21 cellular contexts compared by ENCODE assay signal in genomic region chr7:16564023-16564380, GRCh38. TPM values are rescaled to one million over a fixed set of nuclear protein-coding genes. Genes with fewer than 3 reads are reported as not detected.
DNase-seq lines count a peak whose midpoint lies in the region; ATAC-seq and TF ChIP-seq lines count a peak whose summit lies in the region.
"Had no signal": no experiment of that assay in that cellular context is flagged by ENCODE, and none has a peak within 500 bp of the region (broad histone marks: within the 10 kb centered on the region; RNA-seq: fewer than 3 reads in every experiment).

No MANE protein-coding gene starts in this region.

- intact Hi-C loops in activated CD8-positive, alpha-beta T cell treated with anti-CD3 and anti-CD28 coated beads for 36 hours (cut with micrococcal nuclease): loop anchor here (2.0 to 10.0 kb wide), 2 partner anchors 449 to 485 kb away; no protein-coding TSS in a partner anchor
- intact Hi-C loops in colonic mucosa (cut with DNase I): loop anchor here (5.0 kb wide), 1 partner anchor 132 kb away; no protein-coding TSS in a partner anchor
- intact Hi-C loops in prostate gland (cut with DNase I): loop anchor here (2.0 to 10.0 kb wide), 2 partner anchors 129 to 485 kb away; no protein-coding TSS in a partner anchor

- H3K4me1 Mint-ChIP-seq in activated CD4-positive, alpha-beta T cell treated with anti-CD3 and anti-CD28 coated beads, Interleukin-2, amount 10 ng/mL, durations not matched to agents 7 days and 5 days: peaks cover 23% of the 10 kb centered on the region
- peaks cover 21% of the 10 kb centered on the region for H3K4me1 Mint-ChIP-seq in activated CD8-positive, alpha-beta T cell treated with anti-CD3 and anti-CD28 coated beads for 36 hours (ENCODE audit: low read depth)
- peaks cover 9% of the 10 kb centered on the region for H3K4me1 Mint-ChIP-seq in stimulated activated effector memory CD8-positive, alpha-beta T cell treated with anti-CD3 and anti-CD28 coated beads, Interleukin-12 subunit alpha, Interleukin-12 subunit beta, amount 100 ng/mL, for 72 hours
- H3K4me1 Mint-ChIP-seq in glutamatergic neuron (ENCODE audit: low read depth, unreplicated experiment): peaks cover 7% of the 10 kb centered on the region

- no peak for TF ChIP-seq CTCF in activated CD8-positive, alpha-beta T cell treated with anti-CD3 and anti-CD28 coated beads for 36 hours (IDR thresholded peaks at IDR 0.05)
- TF ChIP-seq CTCF in colonic mucosa (IDR thresholded peaks at IDR 0.05) (no peak), glutamatergic neuron (IDR thresholded peaks at IDR 0.05; ENCODE audit: partially characterized antibody, unreplicated experiment) (no peak), prostate gland (IDR thresholded peaks at IDR 0.05) (no peak)

- no peaks in the 10 kb centered on the region for H3K36me3 Mint-ChIP-seq in activated CD4-positive, alpha-beta T cell treated with anti-CD3 and anti-CD28 coated beads, Interleukin-2, amount 10 ng/mL, durations not matched to agents 7 days and 5 days (ENCODE audit: low read depth)
- no peaks in the 10 kb centered on the region for H3K36me3 Mint-ChIP-seq in activated CD8-positive, alpha-beta T cell treated with anti-CD3 and anti-CD28 coated beads for 36 hours (ENCODE audit: low read depth)
- H3K36me3 Mint-ChIP-seq in stimulated activated effector memory CD8-positive, alpha-beta T cell treated with anti-CD3 and anti-CD28 coated beads, Interleukin-12 subunit alpha, Interleukin-12 subunit beta, amount 100 ng/mL, for 72 hours: no peaks in the 10 kb centered on the region
- no peaks in the 10 kb centered on the region for H3K36me3 Mint-ChIP-seq in glutamatergic neuron (ENCODE audit: unreplicated experiment)

- H3K9ac ChIP-seq in colonic mucosa (ENCODE audit: low read depth in 2 of 2, low read length in 2 of 2): no peak overlapping the region
- H3K9ac ChIP-seq: KMS-11 had no signal

- H3K36me3 ChIP-seq in colonic mucosa (no peaks in the 10 kb centered on the region), prostate gland (no peaks in the 10 kb centered on the region)

- H3K27ac Mint-ChIP-seq in activated CD4-positive, alpha-beta T cell treated with anti-CD3 and anti-CD28 coated beads, Interleukin-2, amount 10 ng/mL, durations not matched to agents 7 days and 5 days: peak overlapping the region; percentile 86
- peak overlapping the region; percentile 84 for H3K27ac Mint-ChIP-seq in activated CD8-positive, alpha-beta T cell treated with anti-CD3 and anti-CD28 coated beads for 36 hours
- H3K27ac Mint-ChIP-seq in stimulated activated effector memory CD8-positive, alpha-beta T cell treated with anti-CD3 and anti-CD28 coated beads, Interleukin-12 subunit alpha, Interleukin-12 subunit beta, amount 100 ng/mL, for 72 hours: peak overlapping the region; percentile 5
- H3K27ac Mint-ChIP-seq in glutamatergic neuron (ENCODE audit: unreplicated experiment): no peak overlapping the region
- H3K27ac Mint-ChIP-seq: endodermal cell had no signal

- CTCF ChIA-PET in activated CD4-positive, alpha-beta T cell treated with anti-CD3 and anti-CD28 coated beads, Interleukin-2, amount 10 ng/mL, durations not matched to agents 7 days and 5 days (lab: Charles Lee): interaction anchor here (1.0 to 1.6 kb wide), 4 partner anchors 12 to 362 kb away, joined by 3 to 6 read pairs (median 4); partner anchors contain the start of gene CRPPA
- CTCF ChIA-PET in activated CD8-positive, alpha-beta T cell treated with anti-CD3 and anti-CD28 coated beads for 36 hours (lab: Charles Lee): interaction anchor here (0.7 to 3.3 kb wide), 31 partner anchors 9 to 514 kb away, joined by 3 to 63 read pairs (median 5); partner anchors contain the start of gene CRPPA

- H3K4me1 ChIP-seq in colonic mucosa: no peaks in the 10 kb centered on the region
- no peaks in the 10 kb centered on the region for H3K4me1 ChIP-seq in prostate gland (replicated peaks)

- H3K9me3 ChIP-seq in colonic mucosa (no peaks in the 10 kb centered on the region), prostate gland (no peaks in the 10 kb centered on the region)

- H3K4me3 ChIP-seq in colonic mucosa: no peak overlapping the region
- no peak overlapping the region for H3K4me3 ChIP-seq in prostate gland

- DNase-seq in activated CD4-positive, alpha-beta T cell treated with anti-CD3 and anti-CD28 coated beads, Interleukin-2, amount 10 ng/mL, durations not matched to agents 7 days and 5 days: no peak
- DNase-seq in activated CD4-positive, alpha-beta T cell treated with anti-CD3 and anti-CD28 coated beads, Interleukin-2, amount 50 U/mL, for 48 hours: no peak
- DNase-seq in activated CD8-positive, alpha-beta T cell treated with anti-CD3 and anti-CD28 coated beads for 36 hours: no peak
- DNase-seq in stimulated activated effector memory CD8-positive, alpha-beta T cell treated with anti-CD3 and anti-CD28 coated beads, Interleukin-12 subunit alpha, Interleukin-12 subunit beta, amount 100 ng/mL, for 72 hours (ENCODE audit: low spot score in 2 of 2): no peak
- DNase-seq in colonic mucosa: no peak
- DNase-seq in glutamatergic neuron: no peak
- DNase-seq in prostate gland (ENCODE audit: low spot score): no peak
- DNase-seq: activated CD8-positive, alpha-beta memory T cell treated with anti-CD3 and anti-CD28 coated beads for 24 hours; activated naive CD4-positive, alpha-beta T cell treated with Interleukin-2 at 50 U/mL for 16 hours; endodermal cell; left ventricle myocardium superior; NCI-H146; NCI-H345; SHP77 treated with DMSO at 0.1 percent for 48 hours had no signal

- POLR2A ChIA-PET in activated CD4-positive, alpha-beta T cell treated with anti-CD3 and anti-CD28 coated beads, Interleukin-2, amount 10 ng/mL, durations not matched to agents 7 days and 5 days (lab: Charles Lee): interaction anchor here (1.2 kb wide), 1 partner anchor 143 kb away, joined by 6 read pairs; the partner anchor contains the start of gene CRPPA
- POLR2A ChIA-PET in activated CD8-positive, alpha-beta T cell treated with anti-CD3 and anti-CD28 coated beads for 36 hours (lab: Charles Lee): interaction anchor here (2.6 kb wide), 1 partner anchor 143 kb away, joined by 9 read pairs; the partner anchor contains the start of gene CRPPA

- H3K27me3 Mint-ChIP-seq in activated CD4-positive, alpha-beta T cell treated with anti-CD3 and anti-CD28 coated beads, Interleukin-2, amount 10 ng/mL, durations not matched to agents 7 days and 5 days: peaks cover 9% of the 10 kb centered on the region
- H3K27me3 Mint-ChIP-seq in activated CD8-positive, alpha-beta T cell treated with anti-CD3 and anti-CD28 coated beads for 36 hours: peaks cover 4% of the 10 kb centered on the region
- peaks cover 1% of the 10 kb centered on the region for H3K27me3 Mint-ChIP-seq in glutamatergic neuron (ENCODE audit: unreplicated experiment)

- H3K27me3 ChIP-seq in colonic mucosa (no peaks in the 10 kb centered on the region), prostate gland (replicated peaks; ENCODE audit: insufficient read depth) (no peaks in the 10 kb centered on the region)

- ATAC-seq in HG02981 (IDR thresholded peaks at IDR 0.05; ENCODE audit: unreplicated experiment): peak; percentile 36
- peak; percentile 64 for ATAC-seq in activated CD8-positive, alpha-beta T cell treated with anti-CD3 and anti-CD28 coated beads for 36 hours
- ATAC-seq in stimulated activated effector memory CD8-positive, alpha-beta T cell treated with anti-CD3 and anti-CD28 coated beads, Interleukin-12 subunit alpha, Interleukin-12 subunit beta, amount 100 ng/mL, for 72 hours: peak; percentile 68
- ATAC-seq: left ventricle myocardium superior had no signal

- H3K27ac ChIP-seq in colonic mucosa: no peak overlapping the region
- H3K27ac ChIP-seq in prostate gland: no peak overlapping the region
- H3K27ac ChIP-seq: KMS-11 had no signal

- WGBS in prostate gland: 93% methylated on average over 4 of the region's 4 CpGs

- no peaks in the 10 kb centered on the region for H3K9me3 Mint-ChIP-seq in activated CD4-positive, alpha-beta T cell treated with anti-CD3 and anti-CD28 coated beads, Interleukin-2, amount 10 ng/mL, durations not matched to agents 7 days and 5 days
- H3K9me3 Mint-ChIP-seq in activated CD8-positive, alpha-beta T cell treated with anti-CD3 and anti-CD28 coated beads for 36 hours: no peaks in the 10 kb centered on the region
- no peaks in the 10 kb centered on the region for H3K9me3 Mint-ChIP-seq in stimulated activated effector memory CD8-positive, alpha-beta T cell treated with anti-CD3 and anti-CD28 coated beads, Interleukin-12 subunit alpha, Interleukin-12 subunit beta, amount 100 ng/mL, for 72 hours
- no peaks in the 10 kb centered on the region for H3K9me3 Mint-ChIP-seq in glutamatergic neuron (ENCODE audit: unreplicated experiment)
- H3K9me3 Mint-ChIP-seq: endodermal cell, nephron had no signal

- no peak overlapping the region for H3K4me3 Mint-ChIP-seq in activated CD4-positive, alpha-beta T cell treated with anti-CD3 and anti-CD28 coated beads, Interleukin-2, amount 10 ng/mL, durations not matched to agents 7 days and 5 days
- peak overlapping the region; percentile 15 for H3K4me3 Mint-ChIP-seq in activated CD8-positive, alpha-beta T cell treated with anti-CD3 and anti-CD28 coated beads for 36 hours
- H3K4me3 Mint-ChIP-seq in stimulated activated effector memory CD8-positive, alpha-beta T cell treated with anti-CD3 and anti-CD28 coated beads, Interleukin-12 subunit alpha, Interleukin-12 subunit beta, amount 100 ng/mL, for 72 hours: no peak overlapping the region
- H3K4me3 Mint-ChIP-seq in glutamatergic neuron (ENCODE audit: unreplicated experiment): no peak overlapping the region
- H3K4me3 Mint-ChIP-seq: endodermal cell, nephron had no signal

- TF ChIP-seq POLR2A in prostate gland (IDR thresholded peaks at IDR 0.05): no peak

RNA-seq across cellular contexts. Expression of gene LRRC72, which starts 37.4 kb away (rescaled TPM):
- total RNA-seq in activated CD4-positive, alpha-beta T cell treated with anti-CD3 and anti-CD28 coated beads, Interleukin-2, amount 10 ng/mL, durations not matched to agents 7 days and 5 days: not detected
- not detected for total RNA-seq in activated CD8-positive, alpha-beta T cell treated with anti-CD3 and anti-CD28 coated beads for 36 hours
- total RNA-seq in colonic mucosa (not detected), glutamatergic neuron (ENCODE audit: unreplicated experiment) (not detected), prostate gland (not detected)
- total RNA-seq: A673, endodermal cell, fibroblast of villous mesenchyme, left ventricle myocardium superior, renal cortical epithelial cell, temporal lobe had no signal
